Comparison of ENCODE assay signal across 7 cellular contexts in genomic region chr4:98446499-98447375, GRCh38.
DNase-seq lines count a peak whose midpoint lies in the region; ATAC-seq and TF ChIP-seq lines count a peak whose summit lies in the region.

No MANE protein-coding gene starts in this region.

- H3K4me3 Mint-ChIP-seq in central memory CD8-positive, alpha-beta T cell, result peak overlapping the region; percentile 47

- TF ChIP-seq POLR2A in spleen (IDR thresholded peaks at IDR 0.05), result no peak

- ATAC-seq in GM19397 (IDR thresholded peaks at IDR 0.05; ENCODE audit: unreplicated experiment) (peak; percentile 84), HG03280 (IDR thresholded peaks at IDR 0.05; ENCODE audit: unreplicated experiment) (peak; percentile 82)
- ATAC-seq in central memory CD8-positive, alpha-beta T cell (replicated peaks; ENCODE audit: extremely low read depth, poor library complexity, severe bottlenecking), result peak; percentile 92

- H3K27ac ChIP-seq in spleen, result peak overlapping the region; percentile 54 to 93 (median 82)

- H3K27ac Mint-ChIP-seq in central memory CD8-positive, alpha-beta T cell (ENCODE audit: low read depth), result peak overlapping the region; percentile 80

- no peaks in the 10 kb centered on the region for H3K9me3 ChIP-seq in spleen

- no peaks in the 10 kb centered on the region for H3K27me3 ChIP-seq in spleen (replicated peaks in 1 of 7)

- peaks cover 41% of the 10 kb centered on the region for H3K4me1 Mint-ChIP-seq in central memory CD8-positive, alpha-beta T cell

- H3K36me3 Mint-ChIP-seq in central memory CD8-positive, alpha-beta T cell (ENCODE audit: insufficient read depth), result peaks cover 14% of the 10 kb centered on the region

- WGBS in spleen, 5 donors, result 20 to 33% (median 28%) methylated on average over 10 of the region's 10 CpGs

- intact Hi-C loops in spleen (cut with DNase I; ENCODE audit: low total_unique reads), result no loop called here

- DNase-seq in UCSD-AML1 (lab: John Stamatoyannopoulos, UW; ENCODE audit: unreplicated experiment), result peak; percentile 7
- peak; percentile 29 to 65 for DNase-seq in central memory CD8-positive, alpha-beta T cell (ENCODE audit: low spot score in 2 of 2)
- DNase-seq in spleen, result peak; percentile 90
- no peak for DNase-seq in NCI-H1092 treated with DMSO at 0.1 percent for 48 hours (lab: John Stamatoyannopoulos, UW)
- DNase-seq in NCI-H526 treated with DMSO at 0.1 percent for 48 hours (lab: John Stamatoyannopoulos, UW), result no peak

- H3K27me3 Mint-ChIP-seq in central memory CD8-positive, alpha-beta T cell, result no peaks in the 10 kb centered on the region

- H3K36me3 ChIP-seq in spleen, result peaks cover 0 to 26% (median 12%) of the 10 kb centered on the region in 6 donors

- peaks cover 19 to 53% (median 37%) of the 10 kb centered on the region in 6 donors for H3K4me1 ChIP-seq in spleen

- no peaks in the 10 kb centered on the region for H3K9me3 Mint-ChIP-seq in central memory CD8-positive, alpha-beta T cell

- no peak for TF ChIP-seq CTCF in spleen (IDR thresholded peaks at IDR 0.05 in 8 of 11, conservative IDR thresholded peaks at IDR 0.05 in 3 of 11)

- peak overlapping the region in 3 of 8 donors; percentile 2 to 51 (median 14) for H3K4me3 ChIP-seq in spleen

Comparison
In these comparisons a context has a peak if more than half of its experiments do, and no peak if none do; other contexts are left out.
1. DNase-seq: peak in UCSD-AML1 (single experiment), central memory CD8-positive, alpha-beta T cell (2 of 2) and spleen (single experiment); none in NCI-H1092 treated with DMSO at 0.1 percent for 48 hours (single experiment) and NCI-H526 treated with DMSO at 0.1 percent for 48 hours (single experiment).
2. Peak in every context shown above with its lines, with median percentiles within 50 percentile points of each other: ATAC-seq.